Comparison of ENCODE assay signal across 12 cellular contexts in the genomic region with DNA sequence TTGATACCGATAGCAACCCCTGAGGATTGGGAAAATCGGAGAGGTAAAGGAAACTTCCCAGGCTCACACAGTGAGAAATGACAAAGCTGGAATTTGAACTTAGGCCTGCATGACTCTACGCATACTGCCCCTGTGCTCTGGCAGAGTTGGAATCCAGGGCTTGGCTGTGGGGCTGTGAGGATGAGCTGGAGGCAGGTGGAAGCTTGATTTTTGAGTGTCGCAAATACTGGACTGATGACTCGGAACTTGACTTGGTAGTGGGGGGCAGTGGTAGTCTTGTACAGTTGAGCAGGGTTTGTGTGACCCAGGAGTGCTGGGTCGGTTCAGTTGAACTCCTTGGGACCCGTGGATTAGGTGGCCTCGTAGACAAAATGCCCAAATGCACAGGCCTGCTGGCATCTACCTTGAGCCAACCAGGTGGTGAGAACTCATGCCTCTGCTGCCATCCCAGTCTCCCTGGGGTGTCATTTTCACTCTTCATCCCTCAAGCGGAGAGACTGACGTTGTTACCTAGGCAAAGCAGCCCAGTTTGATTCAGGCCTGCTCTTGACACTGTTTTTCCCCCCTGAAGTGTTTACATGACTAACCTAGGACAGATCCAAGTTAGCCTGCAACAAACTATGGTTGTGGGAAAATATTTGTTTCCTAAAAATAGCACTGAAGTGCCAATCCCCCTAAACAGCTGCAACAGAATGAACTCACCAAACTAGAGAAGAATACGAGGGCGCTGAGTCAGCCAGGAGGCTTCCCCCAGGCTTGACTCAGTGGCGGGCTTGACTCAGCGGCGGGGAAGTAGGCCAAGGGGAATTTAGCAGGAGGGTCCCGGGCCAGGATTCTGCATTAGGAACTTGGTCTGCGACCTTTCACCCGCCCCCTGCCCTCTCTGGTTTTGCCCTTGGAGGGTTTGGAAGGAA. TPM values are rescaled to one million over a fixed set of nuclear protein-coding genes. Genes with fewer than 3 reads are reported as not detected.
DNase-seq lines count a peak whose midpoint lies in the region; ATAC-seq, FAIRE-seq and TF ChIP-seq lines count a peak whose summit lies in the region.
"Had no signal": no experiment of that assay in that cellular context is flagged by ENCODE, and none has a peak within 500 bp of the region (broad histone marks: within the 10 kb centered on the region; RNA-seq: fewer than 3 reads in every experiment).

No MANE protein-coding gene starts in this region.

- CTCF ChIA-PET in A549 (lab: Yijun Ruan, JAX): interaction anchor here (1.4 to 7.2 kb wide), 5 partner anchors 14 to 194 kb away, joined by 3 to 47 read pairs (median 6); no protein-coding TSS in a partner anchor

- H3K4me1 Mint-ChIP-seq in HFFc6 (ENCODE audit: low read depth) (peaks cover 72% of the 10 kb centered on the region), chondrocyte (ENCODE audit: low read depth) (peaks cover 45% of the 10 kb centered on the region)
- H3K4me1 Mint-ChIP-seq: memory B cell had no signal

- peaks cover 39% of the 10 kb centered on the region for H3K36me3 ChIP-seq in mesodermal cell (ENCODE audit: control insufficient read depth, insufficient read depth, low read length)

- no peak for TF ChIP-seq RAD21 in A549 (conservative IDR thresholded peaks at IDR 0.05 in 1 of 2, IDR thresholded peaks at IDR 0.05 in 1 of 2)

- TF ChIP-seq CTCF in A549 (IDR thresholded peaks at IDR 0.05) (no peak), HFFc6 (IDR thresholded peaks at IDR 0.05) (no peak), chondrocyte (IDR thresholded peaks at IDR 0.05) (no peak)

- H3K4me3 ChIP-seq in A549: no peak overlapping the region
- H3K4me3 ChIP-seq in mesodermal cell (ENCODE audit: extremely low read depth, insufficient read depth, low read length, poor library complexity, severe bottlenecking): no peak overlapping the region

- POLR2A ChIA-PET in A549 (lab: Yijun Ruan, JAX): no interaction called here

- no peak for FAIRE-seq in A549 (lab: Jason Lieb, UNC)

- H3K9me3 Mint-ChIP-seq in HFFc6: no peaks in the 10 kb centered on the region; the same call in 1 of the 2 replicates
- H3K9me3 Mint-ChIP-seq in chondrocyte (ENCODE audit: low read depth): no peaks in the 10 kb centered on the region

- H3K4me3 Mint-ChIP-seq in HFFc6: peak overlapping the region; percentile 74
- H3K4me3 Mint-ChIP-seq in chondrocyte (ENCODE audit: unreplicated experiment): no peak overlapping the region
- H3K4me3 Mint-ChIP-seq: memory B cell had no signal

- TF ChIP-seq POLR2A in A549 (IDR thresholded peaks at IDR 0.05; ENCODE audit: low read length): no peak

- H3K4me2 ChIP-seq in A549: peak overlapping the region; percentile 13; the same call in 1 of the 3 replicates

- H3K36me3 Mint-ChIP-seq in HFFc6 (ENCODE audit: low read depth): peaks cover 40% of the 10 kb centered on the region
- H3K36me3 Mint-ChIP-seq in chondrocyte (ENCODE audit: low read depth): peaks cover 13% of the 10 kb centered on the region
- H3K36me3 Mint-ChIP-seq: memory B cell had no signal

- H3K9me3 ChIP-seq in A549: no peaks in the 10 kb centered on the region
- no peaks in the 10 kb centered on the region for H3K9me3 ChIP-seq in mesodermal cell (ENCODE audit: control insufficient read depth, low read length)

- WGBS in A549 (ENCODE audit: missing lambda C conversion rate): 87% methylated on average over 17 of the region's 18 CpGs
- 92 to 95% methylated on average over 10 to 14 of the region's 18 CpGs for WGBS in mesodermal cell (ENCODE audit: insufficient coverage in 2 of 2), 2 experiments

- H3K27me3 Mint-ChIP-seq in HFFc6 (ENCODE audit: insufficient read depth): peaks cover 15% of the 10 kb centered on the region
- H3K27me3 Mint-ChIP-seq in chondrocyte (ENCODE audit: low read depth): no peaks in the 10 kb centered on the region

- DNase-seq in A549 (ENCODE audit: low read depth in 1 of 2, low spot score in 1 of 2) (no peak), HFFc6 (peak; percentile 98), chondrocyte (ENCODE audit: low spot score) (peak; percentile 53), foreskin melanocyte (no peak), activated gamma-delta T cell treated with Interleukin-2 at 50 U/mL for 16 hours (no peak), SW 1271 (lab: John Stamatoyannopoulos, UW) (no peak)
- DNase-seq: NCI-H2081 had no signal

- H3K27ac Mint-ChIP-seq in HFFc6 (peak overlapping the region; percentile 99), chondrocyte (ENCODE audit: unreplicated experiment) (peak overlapping the region; percentile 92)
- H3K27ac Mint-ChIP-seq: memory B cell had no signal

- H3K27ac ChIP-seq in A549 (peak overlapping the region; percentile 86 to 94), mesodermal cell (ENCODE audit: low read depth, low read length, severe bottlenecking) (peak overlapping the region; percentile 81)
- H3K27ac ChIP-seq: VCaP had no signal

- ATAC-seq in A549: no peak
- ATAC-seq in HG03196 (IDR thresholded peaks at IDR 0.05; ENCODE audit: unreplicated experiment): no peak

- H3K4me1 ChIP-seq in A549 (peaks cover 55% of the 10 kb centered on the region), mesodermal cell (ENCODE audit: control insufficient read depth, insufficient read depth, low read length, poor library complexity, severe bottlenecking) (peaks cover 40% of the 10 kb centered on the region)

- no peak for TF ChIP-seq EP300 in A549 (IDR thresholded peaks at IDR 0.05)

TF ChIP-seq in A549, 52 proteins besides CTCF, POLR2A, EP300 and RAD21:
- TF ChIP-seq PHF8 (IDR thresholded peaks at IDR 0.05; ENCODE audit: borderline replicate concordance, low read depth) (no peak), NR3C1 (IDR thresholded peaks at IDR 0.05) (no peak), CEBPB (IDR thresholded peaks at IDR 0.05) (no peak), CHD4 (IDR thresholded peaks at IDR 0.05; ENCODE audit: borderline replicate concordance) (no peak), TFCP2L1 (CRISPR knock-in tag; IDR thresholded peaks at IDR 0.05) (no peak), RCOR1 (IDR thresholded peaks at IDR 0.05; ENCODE audit: low read depth, low read length) (no peak), NFE2L2 (conservative IDR thresholded peaks at IDR 0.05; ENCODE audit: low read length) (no peak), FOSL2 (IDR thresholded peaks at IDR 0.05) (no peak), FOSL2 (CRISPR knock-in tag; IDR thresholded peaks at IDR 0.05) (peak; percentile 43), HOXA7 (CRISPR knock-in tag; IDR thresholded peaks at IDR 0.05) (no peak), KDM1A (IDR thresholded peaks at IDR 0.05; ENCODE audit: low read depth) (no peak), ZFP36 (IDR thresholded peaks at IDR 0.05; ENCODE audit: borderline replicate concordance, partially characterized antibody) (no peak), HEYL (CRISPR knock-in tag; IDR thresholded peaks at IDR 0.05) (no peak), MAFK (IDR thresholded peaks at IDR 0.05; ENCODE audit: partially characterized antibody) (peak; percentile 22)
- TF ChIP-seq, protein P1, sequence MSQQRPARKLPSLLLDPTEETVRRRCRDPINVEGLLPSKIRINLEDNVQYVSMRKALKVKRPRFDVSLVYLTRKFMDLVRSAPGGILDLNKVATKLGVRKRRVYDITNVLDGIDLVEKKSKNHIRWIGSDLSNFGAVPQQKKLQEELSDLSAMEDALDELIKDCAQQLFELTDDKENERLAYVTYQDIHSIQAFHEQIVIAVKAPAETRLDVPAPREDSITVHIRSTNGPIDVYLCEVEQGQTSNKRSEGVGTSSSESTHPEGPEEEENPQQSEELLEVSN (IDR thresholded peaks at IDR 0.05; ENCODE audit: borderline replicate concordance, low read depth): no peak

RNA-seq across cellular contexts. Expression of a gene that starts 45.7 kb away (rescaled TPM):
- polyA plus RNA-seq in A549 (2011; rRNA removed): 0.19 and 0.22 TPM in 2 replicates
- 0.14 TPM in 1 of 2 replicates, not detected in the other for polyA plus RNA-seq in A549 (2012; cell fraction: cytosol; rRNA removed)
- not detected in 2 replicates for polyA plus RNA-seq in A549 (2012; cell fraction: nucleus; rRNA removed)
- 0.12 TPM in 1 of 3 replicates, not detected in the others for polyA plus RNA-seq in A549 (2017; fragmentation: RNase III; extraction: RNeasy Plus Mini Kit Qiagen cat#74134 plus additional on column Dnase treatment)
- 0.37 TPM in 1 of 2 replicates, not detected in the other for polyA minus RNA-seq in A549 (2011; rRNA and poly(A)+ RNA removed)
- total RNA-seq in HFFc6 (2021; fragmentation: NEBNext Ultra II Directional; extraction: Animal tissue kit (Norgen Biotek cat#: 25700)): not detected
- not detected in 3 replicates for total RNA-seq in chondrocyte
- polyA plus RNA-seq in mesodermal cell (2013, experiment 1 of 2): not detected
- polyA plus RNA-seq in mesodermal cell (2013, experiment 2 of 2): not detected
- total RNA-seq: cerebellum had no signal

RNA-seq across cellular contexts. Expression of a gene that starts 52.5 kb away (rescaled TPM):
- polyA plus RNA-seq in A549 (2011; rRNA removed) (0.10 and 0.16 TPM in 2 replicates), A549 (2017; fragmentation: RNase III; extraction: RNeasy Plus Mini Kit Qiagen cat#74134 plus additional on column Dnase treatment) (not detected in 3 replicates)
- polyA plus RNA-seq in A549 (2012; cell fraction: cytosol; rRNA removed): not detected in 2 replicates
- polyA plus RNA-seq in A549 (2012; cell fraction: nucleus; rRNA removed): not detected in 2 replicates
- not detected in 2 replicates for polyA minus RNA-seq in A549 (2011; rRNA and poly(A)+ RNA removed)
- total RNA-seq in HFFc6 (2021; fragmentation: NEBNext Ultra II Directional; extraction: Animal tissue kit (Norgen Biotek cat#: 25700)): not detected
- total RNA-seq in chondrocyte: not detected in 3 replicates
- not detected for polyA plus RNA-seq in mesodermal cell (2013, experiment 1 of 2)
- polyA plus RNA-seq in mesodermal cell (2013, experiment 2 of 2): not detected
- total RNA-seq: cerebellum had no signal

Comparison
In these comparisons a context has a peak if more than half of its experiments do, and no peak if none do; other contexts are left out.
1. DNase-seq: peak in HFFc6 (single experiment) and chondrocyte (single experiment); none in A549 (0 of 2), foreskin melanocyte (single experiment), activated gamma-delta T cell treated with Interleukin-2 at 50 U/mL for 16 hours (single experiment) and SW 1271 (0 of 2).